Comparison of ENCODE assay signal across 11 cellular contexts in the genomic region with DNA sequence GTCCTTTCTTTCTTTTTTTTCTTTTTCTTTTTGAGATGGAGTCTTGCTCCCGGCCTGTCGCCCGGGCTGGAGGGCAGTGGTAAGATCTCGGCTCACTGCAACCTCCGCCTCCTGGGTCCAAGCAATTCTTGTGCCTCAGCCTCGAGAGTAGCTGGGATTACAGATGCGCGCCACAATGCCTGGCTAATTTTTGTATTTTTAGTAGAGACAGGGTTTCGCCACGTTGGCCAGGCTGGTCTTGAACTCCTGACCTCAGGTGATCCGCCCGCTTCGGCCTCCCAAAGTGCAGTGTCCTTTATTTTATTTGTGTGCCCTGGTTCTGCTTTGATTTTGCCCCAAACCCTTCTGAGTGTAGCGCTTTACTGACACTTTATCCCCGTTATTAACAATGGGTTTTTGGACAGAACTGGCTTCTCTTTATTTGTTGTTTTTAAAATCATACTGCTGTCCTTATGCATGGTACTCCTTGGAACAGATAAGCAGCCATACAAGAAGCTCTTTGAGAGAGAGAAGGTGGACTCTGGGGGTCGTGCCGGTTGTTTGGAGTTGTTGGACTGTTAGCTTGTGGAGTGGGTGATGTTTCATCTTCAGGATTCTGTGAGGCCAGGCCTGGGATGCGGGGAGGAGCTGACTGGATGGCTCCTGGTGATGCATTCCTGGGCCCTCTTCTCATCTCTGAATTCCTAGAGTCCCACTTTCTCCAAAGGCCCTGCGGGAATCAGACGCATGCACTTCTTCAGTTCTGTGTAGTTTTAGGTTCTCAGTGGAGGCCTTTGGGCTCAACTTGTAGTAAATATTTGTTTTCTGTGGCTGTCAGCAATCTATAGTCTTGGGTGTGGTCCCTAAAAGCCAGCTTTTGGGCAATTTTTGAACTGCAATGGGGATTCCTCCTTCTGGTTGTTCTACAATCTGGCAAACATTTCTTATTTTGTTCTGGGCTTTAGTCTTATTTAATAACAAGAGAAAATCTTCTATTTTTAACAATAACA. TPM values are rescaled to one million over a fixed set of nuclear protein-coding genes. Genes with fewer than 3 reads are reported as not detected.
DNase-seq lines count a peak whose midpoint lies in the region; ATAC-seq and TF ChIP-seq lines count a peak whose summit lies in the region.
"Had no signal": no experiment of that assay in that cellular context is flagged by ENCODE, and none has a peak within 500 bp of the region (broad histone marks: within the 10 kb centered on the region; RNA-seq: fewer than 3 reads in every experiment).

No MANE protein-coding gene starts in this region.

- no peaks in the 10 kb centered on the region for H3K27me3 ChIP-seq in DND-41 (ENCODE audit: insufficient read depth, low read length, poor library complexity)
- no peaks in the 10 kb centered on the region; the same call in 1 of the 2 replicates for H3K27me3 ChIP-seq in H7 (ENCODE audit: control insufficient read depth, insufficient read depth, low read length)
- peaks cover 8% of the 10 kb centered on the region for H3K27me3 ChIP-seq in mononuclear cell (ENCODE audit: insufficient read depth, low read length)

- H3K36me3 Mint-ChIP-seq in activated T-helper 17 cell treated with anti-CD3 and anti-CD28 coated beads, Interleukin-2, amount 50 U/mL, for 72 hours (ENCODE audit: low read depth), result peaks cover 65% of the 10 kb centered on the region
- no peaks in the 10 kb centered on the region for H3K36me3 Mint-ChIP-seq in chondrocyte (ENCODE audit: low read depth)

- peaks cover 3% of the 10 kb centered on the region; the same call in 1 of the 2 replicates for H3K79me2 ChIP-seq in DND-41 (ENCODE audit: insufficient read depth, low read length)
- H3K79me2 ChIP-seq: parathyroid adenoma had no signal

- H3K9me3 Mint-ChIP-seq in activated T-helper 17 cell treated with anti-CD3 and anti-CD28 coated beads, Interleukin-2, amount 50 U/mL, for 72 hours, result no peaks in the 10 kb centered on the region
- H3K9me3 Mint-ChIP-seq in chondrocyte (ENCODE audit: low read depth), result no peaks in the 10 kb centered on the region

- H3K27ac ChIP-seq in DND-41 (ENCODE audit: low read length), result peak overlapping the region; percentile 39; the same call in 1 of the 2 replicates
- H3K27ac ChIP-seq: parathyroid adenoma had no signal

- H3K36me3 ChIP-seq in DND-41 (ENCODE audit: insufficient read depth, low read length) (no peaks in the 10 kb centered on the region), H7 (replicated peaks; ENCODE audit: control insufficient read depth, insufficient read depth, low read length) (no peaks in the 10 kb centered on the region)

- peaks cover 34% of the 10 kb centered on the region for H3K4me1 Mint-ChIP-seq in activated T-helper 17 cell treated with anti-CD3 and anti-CD28 coated beads, Interleukin-2, amount 50 U/mL, for 72 hours
- peaks cover 7% of the 10 kb centered on the region for H3K4me1 Mint-ChIP-seq in chondrocyte (ENCODE audit: low read depth)

- TF ChIP-seq CTCF in DND-41 (IDR thresholded peaks at IDR 0.05; ENCODE audit: borderline replicate concordance, extremely low read depth, low read length, poor library complexity, severe bottlenecking), result no peak
- no peak for TF ChIP-seq CTCF in chondrocyte (IDR thresholded peaks at IDR 0.05)

- peak overlapping the region; percentile 90 for H3K27ac Mint-ChIP-seq in activated T-helper 17 cell treated with anti-CD3 and anti-CD28 coated beads, Interleukin-2, amount 50 U/mL, for 72 hours
- no peak overlapping the region for H3K27ac Mint-ChIP-seq in chondrocyte (ENCODE audit: unreplicated experiment)

- H4K20me1 ChIP-seq in DND-41 (ENCODE audit: insufficient read depth, low read length), result no peaks in the 10 kb centered on the region

- H3K4me3 ChIP-seq in DND-41 (ENCODE audit: low read depth in 1 of 2, low read length in 2 of 2), result peak overlapping the region in 1 of 2 experiments; percentile 19; a peak in 1 of 4 replicates
- no peak overlapping the region for H3K4me3 ChIP-seq in H7 (ENCODE audit: insufficient read depth, low read depth, low read length)
- peak overlapping the region; percentile 47 for H3K4me3 ChIP-seq in mononuclear cell (ENCODE audit: low read length)

- H3K9ac ChIP-seq in DND-41 (ENCODE audit: low read depth, low read length), result peak overlapping the region; percentile 10; the same call in 1 of the 2 replicates
- H3K9ac ChIP-seq: parathyroid adenoma had no signal

- H3K4me1 ChIP-seq in DND-41 (ENCODE audit: insufficient read depth, low read length) (peaks cover 61% of the 10 kb centered on the region), mononuclear cell (ENCODE audit: insufficient read depth, low read length) (peaks cover 53% of the 10 kb centered on the region)

- no peaks in the 10 kb centered on the region for H3K27me3 Mint-ChIP-seq in activated T-helper 17 cell treated with anti-CD3 and anti-CD28 coated beads, Interleukin-2, amount 50 U/mL, for 72 hours
- no peaks in the 10 kb centered on the region for H3K27me3 Mint-ChIP-seq in chondrocyte (ENCODE audit: low read depth)

- no peak overlapping the region for H2AFZ ChIP-seq in DND-41 (ENCODE audit: low read depth, low read length)
- H2AFZ ChIP-seq: parathyroid adenoma had no signal

- no peak for DNase-seq in DND-41
- DNase-seq in H7, result peak; percentile 26
- no peak for DNase-seq in central memory CD4-positive, alpha-beta T cell
- DNase-seq in chondrocyte (ENCODE audit: low spot score), result no peak
- DNase-seq in NCI-H2081 treated with DMSO at 0.1 percent for 48 hours (lab: John Stamatoyannopoulos, UW), result no peak
- DNase-seq: activated effector memory CD4-positive, alpha-beta T cell treated with Interleukin-2 at 50 U/mL for 16 hours; NCI-H446 had no signal

- peak overlapping the region; percentile 62 for H3K4me2 ChIP-seq in DND-41 (ENCODE audit: insufficient read depth, low read length)

- H3K4me3 Mint-ChIP-seq in activated T-helper 17 cell treated with anti-CD3 and anti-CD28 coated beads, Interleukin-2, amount 50 U/mL, for 72 hours, result peak overlapping the region; percentile 89
- no peak overlapping the region for H3K4me3 Mint-ChIP-seq in chondrocyte (ENCODE audit: unreplicated experiment)

- no peaks in the 10 kb centered on the region for H3K9me3 ChIP-seq in DND-41 (ENCODE audit: insufficient read depth, low read length, severe bottlenecking)
- no peaks in the 10 kb centered on the region for H3K9me3 ChIP-seq in mononuclear cell (ENCODE audit: low read depth, low read length)

- no peak for ATAC-seq in DND-41 (ENCODE audit: insufficient read depth, low read depth)
- no peak for ATAC-seq in activated T-helper 17 cell treated with anti-CD3 and anti-CD28 coated beads, Interleukin-2, amount 50 U/mL, for 72 hours (replicated peaks)
- ATAC-seq in GM21390 (IDR thresholded peaks at IDR 0.05; ENCODE audit: unreplicated experiment), result no peak

RNA-seq across cellular contexts. Expression of a gene that starts 47.8 kb away (rescaled TPM):
- 372 and 415 TPM in 2 replicates for total RNA-seq in H7 (2014; rRNA removed; shearing (Covaris generic))
- 100 to 1,000 TPM; 172 to 221 TPM for total RNA-seq in activated T-helper 17 cell treated with anti-CD3 and anti-CD28 coated beads, Interleukin-2, amount 50 U/mL, for 72 hours
- total RNA-seq in mononuclear cell (17.0 TPM), chondrocyte (8.6 to 19.7 TPM (median 15.5 TPM) in 3 replicates)

RNA-seq across cellular contexts. Expression of a gene that starts 50.6 kb away (rescaled TPM):
- total RNA-seq in H7 (2014; rRNA removed; shearing (Covaris generic)), result 19.8 and 22.3 TPM in 2 replicates
- total RNA-seq in activated T-helper 17 cell treated with anti-CD3 and anti-CD28 coated beads, Interleukin-2, amount 50 U/mL, for 72 hours, result 10 to 100 TPM; 33.2 to 53.7 TPM
- 129 TPM for total RNA-seq in mononuclear cell
- 29.5 to 36.4 TPM (median 32.4 TPM) in 3 replicates for total RNA-seq in chondrocyte
